In the genomic region with DNA sequence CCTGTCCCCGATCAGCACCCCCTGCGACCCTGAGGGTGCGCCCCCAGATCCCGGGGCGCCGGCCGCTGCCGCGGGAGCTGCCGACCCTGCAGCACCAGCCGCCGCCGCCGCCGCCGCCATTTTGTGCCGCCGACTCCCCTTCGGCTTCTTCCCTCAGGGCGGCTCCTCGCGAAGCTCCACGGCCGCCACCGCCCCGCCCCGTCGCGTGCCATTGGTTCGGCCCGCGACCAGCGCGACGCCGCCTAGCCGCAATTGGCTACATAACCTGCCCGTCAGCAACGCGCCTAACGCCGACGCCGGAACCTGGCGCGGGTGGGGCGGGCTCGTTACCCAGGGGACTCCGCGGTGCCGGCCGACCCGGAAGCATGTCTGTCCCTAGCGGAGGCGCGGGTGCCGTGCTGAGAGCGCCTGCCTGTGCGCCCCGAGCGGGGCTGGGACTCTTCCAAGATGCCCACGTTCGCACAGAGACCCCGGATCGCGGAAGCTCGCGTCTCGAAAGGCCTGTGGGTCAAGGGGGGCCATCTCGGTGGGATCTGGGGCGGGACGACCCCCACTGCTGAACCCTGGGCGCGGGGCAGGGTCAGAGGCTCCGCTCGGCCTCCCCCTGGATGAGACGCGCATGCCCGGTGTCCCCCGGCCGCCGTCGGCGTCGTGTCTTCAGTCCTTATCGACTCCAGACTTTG, we compare ENCODE assay signal across 8 cellular contexts. TPM values are rescaled to one million over a fixed set of nuclear protein-coding genes. Genes with fewer than 3 reads are reported as not detected.
DNase-seq lines count a peak whose midpoint lies in the region; ATAC-seq and TF ChIP-seq lines count a peak whose summit lies in the region.

Gene CCNL2 (minus strand): TSS at position 149 of the 683 bp plus-strand sequence. CDS start 29 bp downstream, at position 120.

- peak within 1 kb of the TSS; percentile 95 for H3K4me3 ChIP-seq in fibroblast of mammary gland (ENCODE audit: control insufficient read depth, low read depth, low read length)

- intact Hi-C loops in natural killer cell (cut with micrococcal nuclease), result loop anchor here (1.0 kb wide), 2 partner anchors 8 to 24 kb away; partner anchors contain the start of genes AURKAIP1 and MRPL20

- H3K27ac Mint-ChIP-seq in activated T-helper 17 cell treated with anti-CD3 and anti-CD28 coated beads, Interleukin-2, amount 50 U/mL, for 72 hours, result peak within 1 kb of the TSS; percentile 95
- peak within 1 kb of the TSS; percentile 86 to 94 for H3K27ac Mint-ChIP-seq in natural killer cell

- H3K36me3 Mint-ChIP-seq in activated T-helper 17 cell treated with anti-CD3 and anti-CD28 coated beads, Interleukin-2, amount 50 U/mL, for 72 hours (ENCODE audit: low read depth), result peaks cover 89% of the 10 kb centered on the region
- H3K36me3 Mint-ChIP-seq in natural killer cell, result peaks cover 5% of the 10 kb centered on the region

- H3K4me3 Mint-ChIP-seq in activated T-helper 17 cell treated with anti-CD3 and anti-CD28 coated beads, Interleukin-2, amount 50 U/mL, for 72 hours, result peak within 1 kb of the TSS; percentile 95
- H3K4me3 Mint-ChIP-seq in natural killer cell, result peak within 1 kb of the TSS; percentile 93

- peak; percentile 99 for ATAC-seq in activated T-helper 17 cell treated with anti-CD3 and anti-CD28 coated beads, Interleukin-2, amount 50 U/mL, for 72 hours (replicated peaks)
- peak; percentile 93 to 99 (median 95) for ATAC-seq in natural killer cell

- DNase-seq in EL (peak; percentile 98), GOT3 (lab: John Stamatoyannopoulos, UW) (peak; percentile 94), RPMI8226 (peak; percentile 100), fibroblast of mammary gland (ENCODE audit: low read depth) (peak; percentile 97), natural killer cell (peak; percentile 99)
- DNase-seq in stimulated activated naive CD4-positive, alpha-beta T cell treated with Interleukin-2 at 50 U/mL for 16 hours (lab: John Stamatoyannopoulos, UW), result peak; percentile 100

- no peaks in the 10 kb centered on the region for H3K27me3 Mint-ChIP-seq in activated T-helper 17 cell treated with anti-CD3 and anti-CD28 coated beads, Interleukin-2, amount 50 U/mL, for 72 hours
- no peaks in the 10 kb centered on the region for H3K27me3 Mint-ChIP-seq in natural killer cell (ENCODE audit: low read depth in 2 of 2)

- TF ChIP-seq CTCF in LNCAP (IDR thresholded peaks at IDR 0.05) (peak; percentile 43; the same call in 1 of the 2 replicates), fibroblast of mammary gland (conservative IDR thresholded peaks at IDR 0.05; ENCODE audit: control insufficient read depth, insufficient read depth, low read depth, low read length) (peak; percentile 35), natural killer cell (IDR thresholded peaks at IDR 0.05) (peak; percentile 47)

- peaks cover 12% of the 10 kb centered on the region for H3K4me1 Mint-ChIP-seq in activated T-helper 17 cell treated with anti-CD3 and anti-CD28 coated beads, Interleukin-2, amount 50 U/mL, for 72 hours
- peaks cover 29 to 46% of the 10 kb centered on the region in 2 donors for H3K4me1 Mint-ChIP-seq in natural killer cell

- H3K9me3 Mint-ChIP-seq in activated T-helper 17 cell treated with anti-CD3 and anti-CD28 coated beads, Interleukin-2, amount 50 U/mL, for 72 hours, result no peaks in the 10 kb centered on the region
- H3K9me3 Mint-ChIP-seq in natural killer cell, result no peaks in the 10 kb centered on the region

RNA-seq across cellular contexts. Expression of gene CCNL2, which starts in this region (rescaled TPM):
- total RNA-seq in activated T-helper 17 cell treated with anti-CD3 and anti-CD28 coated beads, Interleukin-2, amount 50 U/mL, for 72 hours, result 100 to 1,000 TPM; 103 to 107 TPM
- 100 to 1,000 TPM; 253 to 281 (median 274) TPM for total RNA-seq in natural killer cell

Comparison
In these comparisons a context has a peak if more than half of its experiments do, and no peak if none do; other contexts are left out.
1. Peak in every context shown above with its lines: DNase-seq, ATAC-seq and H3K4me3 ChIP-seq.